ENCODE assay signal across 2 cellular contexts in genomic region chr20:34923414-34923813, GRCh38.
TF ChIP-seq lines count a peak whose summit lies in the region.

No MANE protein-coding gene starts in this region.

TF ChIP-seq in K562, 482 proteins besides CTCF, POLR2A, EP300 and RAD21:
- TF ChIP-seq MAX (CRISPR knock-in tag; IDR thresholded peaks at IDR 0.05) = no peak
- peak; percentile 92 for TF ChIP-seq ZNF766 (CRISPR knock-in tag; conservative IDR thresholded peaks at IDR 0.05)
- no peak for TF ChIP-seq PTBP1 (IDR thresholded peaks at IDR 0.05; ENCODE audit: low read depth, low read length)
- TF ChIP-seq ZNF316 (IDR thresholded peaks at IDR 0.05) = peak; percentile 61
- no peak for TF ChIP-seq ZNF830 (CRISPR knock-in tag; IDR thresholded peaks at IDR 0.05)
- no peak for TF ChIP-seq FOXK1 (CRISPR knock-in tag; IDR thresholded peaks at IDR 0.05; ENCODE audit: borderline replicate concordance)
TF ChIP-seq in K562: peak in this region for 2.

TF ChIP-seq in GM12891, 5 proteins besides CTCF, POLR2A, EP300 and RAD21:
- TF ChIP-seq TAF1 (IDR thresholded peaks at IDR 0.05; ENCODE audit: low read depth, low read length) (no peak), SPI1 (IDR thresholded peaks at IDR 0.05; ENCODE audit: low read depth, low read length) (no peak), PAX5 (IDR thresholded peaks at IDR 0.05; ENCODE audit: insufficient read depth, low read length, severe bottlenecking) (no peak), POU2F2 (IDR thresholded peaks at IDR 0.05; ENCODE audit: low read depth, low read length) (no peak), POLR2AphosphoS5 (IDR thresholded peaks at IDR 0.05; ENCODE audit: low read depth, low read length) (no peak)
